Comparison of ENCODE assay signal across 27 cellular contexts in the genomic region with DNA sequence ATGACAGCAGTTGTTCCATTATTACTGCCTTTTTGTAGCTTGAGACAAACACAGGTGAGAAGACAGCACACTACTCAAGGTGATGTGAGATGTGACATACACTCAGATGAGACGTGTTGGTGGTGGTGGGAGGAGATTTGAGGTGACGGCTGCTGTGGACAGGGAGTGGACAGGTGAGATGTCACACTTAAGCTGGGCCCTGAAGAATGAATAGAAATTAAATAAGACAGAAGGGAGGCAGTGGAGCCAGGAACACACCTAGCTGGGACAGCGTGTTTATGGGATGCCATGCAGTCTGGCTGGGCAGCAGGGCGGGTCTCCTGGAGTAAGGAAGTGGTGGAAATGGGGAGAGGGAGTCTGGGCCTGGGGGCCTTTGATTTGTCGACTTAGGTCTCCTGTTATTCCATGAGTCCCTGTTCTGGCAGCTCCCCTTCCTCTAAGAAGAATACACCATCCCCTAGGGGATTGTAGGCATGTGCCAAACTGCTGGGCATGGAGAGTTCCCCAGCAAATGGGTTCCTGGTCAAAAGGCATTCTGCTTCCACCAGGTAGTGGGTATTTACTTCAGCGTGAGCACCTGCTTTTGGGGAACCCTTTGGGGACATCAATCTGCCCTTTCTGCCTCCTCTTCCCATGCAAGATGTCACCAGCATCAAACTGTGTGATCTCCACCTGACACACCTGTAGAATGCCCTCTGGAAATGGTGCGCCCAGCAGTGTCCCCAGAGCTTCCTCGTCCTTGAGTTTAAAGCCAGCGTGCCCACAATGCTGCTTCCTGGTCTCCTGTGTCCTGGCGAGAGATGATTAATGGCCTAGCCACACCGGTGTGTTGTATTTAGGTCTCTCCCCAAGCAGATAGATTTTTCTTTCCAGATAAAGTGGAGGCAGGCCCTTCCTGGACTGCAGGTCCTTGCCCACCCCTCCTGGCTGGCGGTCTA.
A peak's percentile ranks its signal among the peaks of the same experiment; 100 is the strongest.
DNase-seq lines count a peak whose midpoint lies in the region; ATAC-seq, FAIRE-seq and TF ChIP-seq lines count a peak whose summit lies in the region.
"Had no signal": no experiment of that assay in that cellular context is flagged by ENCODE, and none has a peak within 500 bp of the region (broad histone marks: within the 10 kb centered on the region; RNA-seq: fewer than 3 reads in every experiment).

No MANE protein-coding gene starts in this region.

- H2BK5ac ChIP-seq in neuronal stem cell (ENCODE audit: low read length): peak overlapping the region; percentile 59

- H3K27ac ChIP-seq in neuronal stem cell (replicated peaks; ENCODE audit: low read length): no peak overlapping the region

- no peaks in the 10 kb centered on the region for H3K9me3 Mint-ChIP-seq in activated CD8-positive, alpha-beta memory T cell treated with anti-CD3 and anti-CD28 coated beads, Interleukin-2, amount 10 ng/mL, durations not matched to agents 7 days and 5 days (ENCODE audit: low read depth)
- no peaks in the 10 kb centered on the region for H3K9me3 Mint-ChIP-seq in HFFc6
- H3K9me3 Mint-ChIP-seq: CD8-positive, alpha-beta memory T cell had no signal

- peak; percentile 30 for DNase-seq in activated CD8-positive, alpha-beta memory T cell treated with anti-CD3 and anti-CD28 coated beads for 24 hours
- no peak for DNase-seq in activated CD8-positive, alpha-beta memory T cell treated with anti-CD3 and anti-CD28 coated beads, Interleukin-2, amount 10 ng/mL, durations not matched to agents 7 days and 5 days
- DNase-seq in ecto neural progenitor cell (ENCODE audit: low spot score) (peak; percentile 24), neuronal stem cell (ENCODE audit: low spot score) (no peak), urothelium cell line (ENCODE audit: low spot score) (no peak), NCI-H2029 (lab: John Stamatoyannopoulos, UW) (no peak), HFFc6 (no peak), NCI-H345 treated with DMSO at 0.1 percent for 48 hours (lab: John Stamatoyannopoulos, UW; ENCODE audit: unreplicated experiment) (no peak)
- DNase-seq: 8988T; ACHN; BE2C; CD8-positive, alpha-beta memory T cell; GOT3; HCEC 1CT; Karpas-422; NCI-H1092 treated with DMSO at 0.1 percent for 48 hours; NCI-H1436; NCI-H187; NCI-H2171 treated with DMSO at 0.1 percent for 48 hours; NCI-H345; NCI-H524; NCI-H774; PC-3; SK-N-SH had no signal

- no peak overlapping the region for H3K4me3 Mint-ChIP-seq in activated CD8-positive, alpha-beta memory T cell treated with anti-CD3 and anti-CD28 coated beads, Interleukin-2, amount 10 ng/mL, durations not matched to agents 7 days and 5 days
- H3K4me3 Mint-ChIP-seq in HFFc6: no peak overlapping the region
- H3K4me3 Mint-ChIP-seq: CD8-positive, alpha-beta memory T cell had no signal

- H3K27ac Mint-ChIP-seq in activated CD8-positive, alpha-beta memory T cell treated with anti-CD3 and anti-CD28 coated beads, Interleukin-2, amount 10 ng/mL, durations not matched to agents 7 days and 5 days: no peak overlapping the region
- no peak overlapping the region for H3K27ac Mint-ChIP-seq in HFFc6
- H3K27ac Mint-ChIP-seq: CD8-positive, alpha-beta memory T cell had no signal

- H3K36me3 Mint-ChIP-seq in activated CD8-positive, alpha-beta memory T cell treated with anti-CD3 and anti-CD28 coated beads, Interleukin-2, amount 10 ng/mL, durations not matched to agents 7 days and 5 days: no peaks in the 10 kb centered on the region
- no peaks in the 10 kb centered on the region for H3K36me3 Mint-ChIP-seq in HFFc6 (ENCODE audit: low read depth)
- H3K36me3 Mint-ChIP-seq: CD14-positive monocyte; CD8-positive, alpha-beta memory T cell had no signal

- no peak for ATAC-seq in activated CD8-positive, alpha-beta memory T cell treated with anti-CD3 and anti-CD28 coated beads, Interleukin-2, amount 10 ng/mL, durations not matched to agents 7 days and 5 days
- ATAC-seq: HepG2, PC-3 had no signal

- H2BK120ac ChIP-seq in neuronal stem cell (ENCODE audit: low read depth, low read length): no peak overlapping the region

- H3K4me2 ChIP-seq in neuronal stem cell (ENCODE audit: insufficient read depth, low read length, poor library complexity, severe bottlenecking): no peak overlapping the region
- H3K4me2 ChIP-seq: SK-N-SH had no signal

- no peak overlapping the region for H3K23ac ChIP-seq in neuronal stem cell (ENCODE audit: low read depth, low read length, poor library complexity)

- no peak overlapping the region for H2BK15ac ChIP-seq in neuronal stem cell (ENCODE audit: low read length)

- no peak overlapping the region for H3K14ac ChIP-seq in neuronal stem cell (ENCODE audit: low read length)

- no peak overlapping the region for H2AFZ ChIP-seq in neuronal stem cell (ENCODE audit: low read length)

- TF ChIP-seq CTCF in HFFc6 (IDR thresholded peaks at IDR 0.05): no peak

- no peaks in the 10 kb centered on the region for H3K4me1 Mint-ChIP-seq in activated CD8-positive, alpha-beta memory T cell treated with anti-CD3 and anti-CD28 coated beads, Interleukin-2, amount 10 ng/mL, durations not matched to agents 7 days and 5 days
- H3K4me1 Mint-ChIP-seq in HFFc6 (ENCODE audit: low read depth): no peaks in the 10 kb centered on the region
- H3K4me1 Mint-ChIP-seq: CD14-positive monocyte; CD8-positive, alpha-beta memory T cell had no signal

- no peak overlapping the region for H3K4ac ChIP-seq in neuronal stem cell (ENCODE audit: low read length)

- no peak overlapping the region for H4K91ac ChIP-seq in neuronal stem cell (ENCODE audit: low read depth, low read length, poor library complexity)

- H3K36me3 ChIP-seq in neuronal stem cell (replicated peaks in 1 of 2; ENCODE audit: control insufficient read depth in 2 of 2, insufficient read depth in 2 of 2, low read length in 2 of 2): no peaks in the 10 kb centered on the region
- H3K36me3 ChIP-seq: BE2C had no signal

- H3K9me3 ChIP-seq in neuronal stem cell (replicated peaks in 1 of 2; ENCODE audit: control insufficient read depth in 2 of 2, insufficient read depth in 1 of 2, low read depth in 1 of 2, low read length in 2 of 2): no peaks in the 10 kb centered on the region
- H3K9me3 ChIP-seq: BE2C, SK-N-SH had no signal

- H3K27me3 ChIP-seq in neuronal stem cell (ENCODE audit: control insufficient read depth in 3 of 3, insufficient read depth in 3 of 3, low read depth in 1 of 3, low read length in 3 of 3): peaks cover 0 to 16% (median 3%) of the 10 kb centered on the region in 3 experiments

- CTCF ChIA-PET in activated CD8-positive, alpha-beta memory T cell treated with anti-CD3 and anti-CD28 coated beads, Interleukin-2, amount 10 ng/mL, durations not matched to agents 7 days and 5 days (lab: Charles Lee): no interaction called here

- H4K8ac ChIP-seq in neuronal stem cell (ENCODE audit: low read depth, low read length): no peak overlapping the region

- H3K4me3 ChIP-seq in neuronal stem cell (ENCODE audit: low read length in 2 of 2): no peak overlapping the region

- H3K9ac ChIP-seq in neuronal stem cell (ENCODE audit: low read depth, low read length, poor library complexity): no peak overlapping the region
- H3K9ac ChIP-seq: SK-N-SH had no signal

- H3K79me1 ChIP-seq in neuronal stem cell (ENCODE audit: low read depth, low read length): no peaks in the 10 kb centered on the region

- no peak overlapping the region for H2BK12ac ChIP-seq in neuronal stem cell (ENCODE audit: low read length)

- FAIRE-seq in urothelium cell line (lab: Jason Lieb, UNC): peak; percentile 85
- FAIRE-seq: GM18507, HepG2 had no signal

- H3K27me3 Mint-ChIP-seq in activated CD8-positive, alpha-beta memory T cell treated with anti-CD3 and anti-CD28 coated beads, Interleukin-2, amount 10 ng/mL, durations not matched to agents 7 days and 5 days: peaks cover 31% of the 10 kb centered on the region
- H3K27me3 Mint-ChIP-seq in HFFc6 (ENCODE audit: insufficient read depth): peaks cover 17% of the 10 kb centered on the region

- WGBS in neuronal stem cell (ENCODE audit: extremely low coverage in 2 of 2, insufficient read length in 2 of 2, insufficient replicate concordance in 1 of 2), 2 donors: no CpG with 5 or more reads among the region's 12 CpGs

- no peak overlapping the region for H3K18ac ChIP-seq in neuronal stem cell (ENCODE audit: low read length)

- peaks cover 3 to 6% of the 10 kb centered on the region in 2 donors for H3K4me1 ChIP-seq in neuronal stem cell (ENCODE audit: control insufficient read depth in 2 of 2, insufficient read depth in 1 of 2, low read depth in 1 of 2, low read length in 2 of 2)
- H3K4me1 ChIP-seq: BE2C had no signal

- H2AK5ac ChIP-seq in neuronal stem cell (ENCODE audit: low read depth, low read length): no peak overlapping the region

Comparison
In these comparisons a context has a peak if more than half of its experiments do, and no peak if none do; other contexts are left out.
1. DNase-seq: peak in activated CD8-positive, alpha-beta memory T cell treated with anti-CD3 and anti-CD28 coated beads for 24 hours (single experiment) and ecto neural progenitor cell (single experiment); none in activated CD8-positive, alpha-beta memory T cell treated with anti-CD3 and anti-CD28 coated beads, Interleukin-2, amount 10 ng/mL, durations not matched to agents 7 days and 5 days (single experiment), neuronal stem cell (single experiment), urothelium cell line (single experiment), NCI-H2029 (single experiment), HFFc6 (single experiment) and NCI-H345 treated with DMSO at 0.1 percent for 48 hours (single experiment).